14 cellular contexts compared by ENCODE assay signal in the genomic region with DNA sequence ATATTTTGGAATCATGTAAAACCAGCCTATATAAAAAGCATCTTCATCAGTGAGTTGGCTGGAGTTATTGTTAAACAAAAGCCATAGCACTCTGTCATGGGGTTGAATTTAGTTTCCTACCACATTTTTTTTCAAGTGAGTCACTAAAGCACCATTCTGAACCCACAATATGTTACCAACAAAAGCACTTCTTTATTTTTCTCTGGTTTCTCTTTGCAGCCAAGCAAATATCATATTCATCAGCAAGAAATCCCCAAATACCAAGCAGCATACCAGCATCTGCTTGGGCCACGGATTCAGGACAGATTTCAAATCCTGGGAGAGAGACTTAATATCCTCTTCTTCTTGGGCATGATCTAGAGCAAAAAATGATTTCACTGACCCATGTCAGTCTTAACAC.
A peak's percentile ranks its signal among the peaks of the same experiment; 100 is the strongest.
DNase-seq lines count a peak whose midpoint lies in the region; ATAC-seq lines count a peak whose summit lies in the region.
"Had no signal": no experiment of that assay in that cellular context is flagged by ENCODE, and none has a peak within 500 bp of the region (broad histone marks: within the 10 kb centered on the region; RNA-seq: fewer than 3 reads in every experiment).

No MANE protein-coding gene starts in this region.

- peak; percentile 10 for DNase-seq in Caki2 (ENCODE audit: low read depth)
- DNase-seq in amniotic stem cell (lab: John Stamatoyannopoulos, UW): peak; percentile 60
- DNase-seq in kidney glomerular epithelial cell (lab: John Stamatoyannopoulos, UW): peak; percentile 78
- no peak for DNase-seq in NCI-H1092 (lab: John Stamatoyannopoulos, UW)
- DNase-seq in DMS53 (lab: John Stamatoyannopoulos, UW): no peak
- no peak for DNase-seq in nucleus accumbens (lab: John Stamatoyannopoulos, UW)
- DNase-seq in H7: no peak
- DNase-seq: CD4-positive, alpha-beta T cell; lower lobe of right lung; NCI-H1694; retina had no signal

- H3K36me3 ChIP-seq in H7 (replicated peaks; ENCODE audit: control insufficient read depth, insufficient read depth, low read length): no peaks in the 10 kb centered on the region
- H3K36me3 ChIP-seq: esophagus muscularis mucosa, lower lobe of right lung had no signal

- no peaks in the 10 kb centered on the region for H3K27me3 ChIP-seq in H7 (ENCODE audit: control insufficient read depth, insufficient read depth, low read length)
- H3K27me3 ChIP-seq: esophagus muscularis mucosa had no signal

- H3K4me3 ChIP-seq in H7 (ENCODE audit: insufficient read depth, low read depth, low read length): no peak overlapping the region
- H3K4me3 ChIP-seq: esophagus muscularis mucosa, lower lobe of right lung had no signal

- in situ Hi-C loops in Caki2 (cut with HindIII; ENCODE audit: low pct_unique_long_range_greater_than_20kb, low sequenced_read_pairs): no loop called here

- ATAC-seq in HG03060 (IDR thresholded peaks at IDR 0.05; ENCODE audit: low read depth, unreplicated experiment): peak; percentile 46
- ATAC-seq: lower lobe of right lung, Panc1 had no signal

Comparison
In these comparisons a context has a peak if more than half of its experiments do, and no peak if none do; other contexts are left out.
1. DNase-seq: peak in Caki2 (single experiment), amniotic stem cell (single experiment) and kidney glomerular epithelial cell (single experiment); none in NCI-H1092 (single experiment), DMS53 (single experiment), nucleus accumbens (0 of 56) and H7 (single experiment).